20 cellular contexts compared by ENCODE assay signal in genomic region chr12:118743896-118744700, GRCh38.
DNase-seq lines count a peak whose midpoint lies in the region; TF ChIP-seq lines count a peak whose summit lies in the region.
"Had no signal": no experiment of that assay in that cellular context is flagged by ENCODE, and none has a peak within 500 bp of the region (broad histone marks: within the 10 kb centered on the region; RNA-seq: fewer than 3 reads in every experiment).

No MANE protein-coding gene starts in this region.

- TF ChIP-seq CTCF in WERI-Rb-1 (IDR thresholded peaks at IDR 0.05; ENCODE audit: low read depth, low read length) (no peak), neural progenitor cell (IDR thresholded peaks at IDR 0.05) (no peak), uterus (IDR thresholded peaks at IDR 0.05) (no peak), GM13976 (IDR thresholded peaks at IDR 0.05; ENCODE audit: borderline replicate concordance, control extremely low read depth, extremely low read depth, insufficient read depth, missing control alignments) (no peak)

- H3K27ac ChIP-seq in WERI-Rb-1 (0 out of 2 replicates have a peak overlapping the region, but pooled peaks have one; percentile 18), neural progenitor cell (no peak overlapping the region), uterus (no peak overlapping the region)
- H3K27ac ChIP-seq: 22Rv1, RWPE1, SJCRH30 had no signal

- H3K9me3 ChIP-seq in WERI-Rb-1 (ENCODE audit: severe bottlenecking): peaks cover 8% of the 10 kb centered on the region
- H3K9me3 ChIP-seq in neural progenitor cell (ENCODE audit: low read depth): no peaks in the 10 kb centered on the region
- H3K9me3 ChIP-seq in uterus: no peaks in the 10 kb centered on the region
- H3K9me3 ChIP-seq: BE2C, SJCRH30 had no signal

- H3K4me3 Mint-ChIP-seq in neural progenitor cell: no peak overlapping the region
- H3K4me3 Mint-ChIP-seq: CD4-positive, alpha-beta T cell; H9 had no signal

- no peak overlapping the region for H3K27ac Mint-ChIP-seq in neural progenitor cell
- H3K27ac Mint-ChIP-seq: CD4-positive, alpha-beta T cell; H9 had no signal

- no peak overlapping the region for H3K4me2 ChIP-seq in neural progenitor cell

- peaks cover 2% of the 10 kb centered on the region for H3K27me3 Mint-ChIP-seq in neural progenitor cell (ENCODE audit: insufficient read depth, low read depth)
- H3K27me3 Mint-ChIP-seq: CD4-positive, alpha-beta T cell had no signal

- no peaks in the 10 kb centered on the region for H3K9me3 Mint-ChIP-seq in neural progenitor cell
- H3K9me3 Mint-ChIP-seq: H9 had no signal

- H3K27me3 ChIP-seq in WERI-Rb-1 (ENCODE audit: insufficient read depth, low read depth, severe bottlenecking) (no peaks in the 10 kb centered on the region), neural progenitor cell (no peaks in the 10 kb centered on the region), uterus (no peaks in the 10 kb centered on the region)
- H3K27me3 ChIP-seq: BE2C, SJCRH30 had no signal

- no peaks in the 10 kb centered on the region for H4K20me1 ChIP-seq in neural progenitor cell (ENCODE audit: low read depth)

- H3K4me3 ChIP-seq in WERI-Rb-1 (ENCODE audit: low read depth, low read length) (no peak overlapping the region), neural progenitor cell (no peak overlapping the region), uterus (no peak overlapping the region)
- H3K4me3 ChIP-seq: SJCRH30 had no signal

- H3K4me1 ChIP-seq in neural progenitor cell (no peaks in the 10 kb centered on the region), uterus (no peaks in the 10 kb centered on the region)
- H3K4me1 ChIP-seq: BE2C, SJCRH30 had no signal

- DNase-seq in DMS153 (lab: John Stamatoyannopoulos, UW): peak; percentile 17
- no peak for DNase-seq in DMS153 treated with DMSO at 0.1 percent for 48 hours (lab: John Stamatoyannopoulos, UW; ENCODE audit: unreplicated experiment)
- DNase-seq in NCI-H146 treated with DMSO at 0.1 percent for 48 hours (lab: John Stamatoyannopoulos, UW; ENCODE audit: unreplicated experiment): peak; percentile 86
- peak; percentile 59 for DNase-seq in NCI-H82 (lab: John Stamatoyannopoulos, UW)
- DNase-seq in WERI-Rb-1: no peak
- DNase-seq in neural progenitor cell (ENCODE audit: low spot score): no peak
- no peak for DNase-seq in uterus
- DNase-seq in GM13976 (ENCODE audit: low spot score): no peak
- DNase-seq: BE2C; CD4-positive, alpha-beta T cell; DMS79; H9; IMR-90; NCI-H1436; NCI-H2081 treated with DMSO at 0.1 percent for 48 hours; NCI-H510A; NK-92 treated with Interleukin-12 subunit alpha and Interleukin-12 subunit beta, amount 100 ng/mL, for 24 hours; SJCRH30 had no signal

- no peaks in the 10 kb centered on the region for H3K79me2 ChIP-seq in neural progenitor cell (ENCODE audit: low read depth)

- H3K9ac ChIP-seq in neural progenitor cell: no peak overlapping the region

- intact Hi-C loops in uterus (cut with DNase I; ENCODE audit: low total_unique reads): no loop called here

- H3K36me3 Mint-ChIP-seq in neural progenitor cell: no peaks in the 10 kb centered on the region

- no peak for TF ChIP-seq POLR2A in uterus (IDR thresholded peaks at IDR 0.05)

- H2AFZ ChIP-seq in neural progenitor cell (replicated peaks): no peak overlapping the region

- H3F3A ChIP-seq in neural progenitor cell (ENCODE audit: low read depth): no peaks in the 10 kb centered on the region

- H3K36me3 ChIP-seq in WERI-Rb-1: no peaks in the 10 kb centered on the region
- H3K36me3 ChIP-seq in neural progenitor cell: no peaks in the 10 kb centered on the region
- H3K36me3 ChIP-seq in uterus: no peaks in the 10 kb centered on the region
- H3K36me3 ChIP-seq: BE2C, SJCRH30 had no signal

- peaks cover 10% of the 10 kb centered on the region for H3K4me1 Mint-ChIP-seq in neural progenitor cell

- in situ Hi-C loops in GM13976 (cut with MboI; ENCODE audit: low sequenced_read_pairs, unreplicated experiment): no loop called here

Comparison
In these comparisons a context has a peak if more than half of its experiments do, and no peak if none do; other contexts are left out.
1. DNase-seq: peak in DMS153 (single experiment), NCI-H146 treated with DMSO at 0.1 percent for 48 hours (single experiment) and NCI-H82 (single experiment); none in DMS153 treated with DMSO at 0.1 percent for 48 hours (single experiment), WERI-Rb-1 (single experiment), neural progenitor cell (single experiment), uterus (0 of 2) and GM13976 (single experiment).